ENCODE assay signal across 24 cellular contexts in the genomic region with DNA sequence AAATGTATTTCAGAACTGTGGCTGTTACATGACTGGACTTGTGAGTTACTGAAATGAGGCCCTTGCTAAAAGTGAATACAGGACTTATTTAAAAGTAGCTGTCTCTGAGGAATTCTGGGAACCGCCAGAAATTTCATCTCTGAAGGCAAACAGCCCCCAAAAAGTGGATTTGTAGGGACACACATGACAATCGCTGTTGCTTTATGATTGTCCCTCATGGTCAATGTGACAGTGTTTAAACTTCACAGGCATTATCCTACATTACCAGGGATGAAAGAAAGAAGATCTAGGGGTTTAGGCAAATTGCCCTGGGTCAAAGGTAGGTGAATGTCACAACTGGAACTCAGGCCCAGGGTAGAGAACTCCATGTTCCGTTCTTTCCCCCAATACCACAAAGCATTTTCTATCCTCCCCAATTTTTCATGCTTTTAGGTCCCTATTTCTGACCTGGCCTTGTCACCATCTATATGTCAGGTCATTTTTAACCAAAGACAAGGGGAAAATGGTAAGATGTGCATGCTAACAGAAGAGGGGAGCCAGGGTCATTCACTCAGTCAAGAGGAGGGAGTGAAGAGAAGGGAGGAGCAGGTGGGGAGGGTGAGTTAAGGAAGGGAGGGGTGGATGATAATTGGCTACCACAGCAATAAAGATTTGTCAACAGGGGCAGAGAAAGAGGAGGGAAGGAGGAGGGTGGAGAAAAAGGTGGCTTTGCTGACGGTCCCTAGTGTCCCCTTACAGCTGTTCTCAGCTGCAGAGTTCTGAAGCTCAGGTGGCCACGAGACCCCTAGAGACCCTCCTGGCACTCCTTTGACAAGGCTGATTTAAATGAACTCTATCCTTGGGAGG.
"Had no signal": no experiment of that assay in that cellular context is flagged by ENCODE, and none has a peak within 500 bp of the region (broad histone marks: within the 10 kb centered on the region; RNA-seq: fewer than 3 reads in every experiment).

No MANE protein-coding gene starts in this region.

- H3K36me3 ChIP-seq: breast epithelium, heart right ventricle, left lung, right atrium auricular region, upper lobe of left lung, WERI-Rb-1 had no signal

- H3K4me1 Mint-ChIP-seq: central memory CD8-positive, alpha-beta T cell; natural killer cell had no signal

- H3K27me3 Mint-ChIP-seq: activated naive CD8-positive, alpha-beta T cell treated with anti-CD3 and anti-CD28 coated beads for 36 hours had no signal

- H3K4me3 Mint-ChIP-seq: activated naive CD8-positive, alpha-beta T cell treated with anti-CD3 and anti-CD28 coated beads for 36 hours; activated T-cell treated with anti-CD3 and anti-CD28 coated beads, Interleukin-2, amount 50 U/mL, for 4 hours; central memory CD8-positive, alpha-beta T cell; natural killer cell; T-helper 2 cell treated with Interferon-gamma antibody and Interleukin-4, amounts not matched to agents 5 μg/mL and 100 μg/mL, for 36 hours had no signal

- H3K27ac ChIP-seq: breast epithelium, coronary artery, heart right ventricle, left lung, psoas muscle, right atrium auricular region, upper lobe of left lung, WERI-Rb-1 had no signal

- H3K27ac Mint-ChIP-seq: activated naive CD8-positive, alpha-beta T cell treated with anti-CD3 and anti-CD28 coated beads for 36 hours; activated T-helper 2 cell treated with anti-CD3 and anti-CD28 coated beads, Interferon-gamma antibody, Interleukin-2, Interleukin-4, amounts not matched to agents 10 μg/mL and 5 μg/mL and 100 μg/mL, durations not matched to agents 14 hours and 24 hours and 36 hours; natural killer cell; T-helper 2 cell treated with Interferon-gamma antibody and Interleukin-4, amounts not matched to agents 5 μg/mL and 100 μg/mL, for 36 hours had no signal

- H3K9me3 ChIP-seq: breast epithelium, heart right ventricle, left lung, psoas muscle, right atrium auricular region, upper lobe of left lung had no signal

- H3K4me3 ChIP-seq: breast epithelium, coronary artery, heart right ventricle, left lung, psoas muscle, right atrium auricular region, upper lobe of left lung had no signal

- DNase-seq: activated CD4-positive, alpha-beta T cell treated with anti-CD3 and anti-CD28 coated beads for 1 hour; activated CD4-positive, alpha-beta T cell treated with anti-CD3 and anti-CD28 coated beads, Interleukin-2, amount 50 U/mL, for 4 hours; activated CD8-positive, alpha-beta memory T cell treated with anti-CD3 and anti-CD28 coated beads, Interleukin-2, amount 50 U/mL, for 48 hours; activated naive CD4-positive, alpha-beta T cell treated with Interleukin-2 at 50 U/mL for 16 hours; activated naive CD8-positive, alpha-beta T cell treated with anti-CD3 and anti-CD28 coated beads for 36 hours; activated T-cell treated with anti-CD3 and anti-CD28 coated beads, Interleukin-2, amount 50 U/mL, for 4 hours; amniotic stem cell; heart right ventricle; left lung; natural killer cell; psoas muscle; stimulated activated CD4-positive, alpha-beta T cell treated with anti-CD3 and anti-CD28 coated beads, Interleukin-12 subunit alpha, Interleukin-12 subunit beta, amount 100 ng/mL, for 4 hours; stimulated activated CD4-positive, alpha-beta T cell treated with anti-CD3 and anti-CD28 coated beads, Interleukin-4, amount 100 ng/mL, for 4 hours; stimulated activated naive CD8-positive, alpha-beta T cell treated with anti-CD3 and anti-CD28 coated beads, Interleukin-15, Interleukin-2, amounts not matched to agents 100 U/mL and 50 U/mL, for 24 hours; SW 1271; upper lobe of left lung; WERI-Rb-1 had no signal

- FAIRE-seq: keratinocyte had no signal

- H3K36me3 Mint-ChIP-seq: natural killer cell had no signal

- H3K9me3 Mint-ChIP-seq: activated naive CD8-positive, alpha-beta T cell treated with anti-CD3 and anti-CD28 coated beads for 36 hours; activated T-cell treated with anti-CD3 and anti-CD28 coated beads, Interleukin-2, amount 50 U/mL, for 4 hours; activated T-helper 2 cell treated with anti-CD3 and anti-CD28 coated beads, Interferon-gamma antibody, Interleukin-2, Interleukin-4, amounts not matched to agents 10 μg/mL and 5 μg/mL and 100 μg/mL, durations not matched to agents 14 hours and 24 hours and 36 hours; central memory CD8-positive, alpha-beta T cell; natural killer cell; T-helper 2 cell treated with Interferon-gamma antibody and Interleukin-4, amounts not matched to agents 5 μg/mL and 100 μg/mL, for 36 hours had no signal

- H3K27me3 ChIP-seq: breast epithelium, heart right ventricle, left lung, right atrium auricular region, upper lobe of left lung had no signal

- H3K4me1 ChIP-seq: breast epithelium, upper lobe of left lung had no signal

- ATAC-seq: activated T-cell treated with anti-CD3 and anti-CD28 coated beads, Interleukin-2, amount 50 U/mL, for 4 hours; heart right ventricle; left lung; natural killer cell; psoas muscle; stimulated activated naive CD8-positive, alpha-beta T cell treated with anti-CD3 and anti-CD28 coated beads, Interleukin-15, Interleukin-2, amounts not matched to agents 100 U/mL and 50 U/mL, for 24 hours had no signal
